18 cellular contexts compared by ENCODE assay signal in genomic region chr9:38198140-38198539, GRCh38.
DNase-seq lines count a peak whose midpoint lies in the region; ATAC-seq, FAIRE-seq and TF ChIP-seq lines count a peak whose summit lies in the region.
"Had no signal": no experiment of that assay in that cellular context is flagged by ENCODE, and none has a peak within 500 bp of the region (broad histone marks: within the 10 kb centered on the region; RNA-seq: fewer than 3 reads in every experiment).

No MANE protein-coding gene starts in this region.

- H2BK5ac ChIP-seq in trophoblast cell (ENCODE audit: low read depth, low read length, poor library complexity) = no peak overlapping the region

- H3K27me3 ChIP-seq in SK-N-SH (ENCODE audit: insufficient read depth) (peaks cover 5% of the 10 kb centered on the region; the same call in 1 of the 2 replicates), K562 (ENCODE audit: control insufficient read depth in 2 of 2, insufficient read depth in 2 of 2, low read length in 2 of 2) (peaks cover 0 to 29% of the 10 kb centered on the region in 2 experiments; a peak in 2 of 5 replicates), trophoblast cell (ENCODE audit: insufficient read depth, low read length) (no peaks in the 10 kb centered on the region)

- BruUV-seq in K562 (replicated peaks; lab: Mats Ljungman, UMichigan) = no TSS peak

- 64% methylated on average over 6 of the region's 6 CpGs for WGBS in SK-N-SH (ENCODE audit: low lambda C conversion rate)
- WGBS in K562 (ENCODE audit: insufficient coverage, low coverage, missing lambda C conversion rate) = 12% methylated on average over 6 of the region's 6 CpGs
- whole genome bisulfite sequencing in trophoblast cell (ENCODE audit: extremely low coverage, insufficient coverage, insufficient read length) = no CpG with 5 or more reads among the region's 6 CpGs

- no peaks in the 10 kb centered on the region for H3F3A ChIP-seq in SK-N-SH (replicated peaks; ENCODE audit: insufficient read depth)

- H3K9me1 ChIP-seq in K562 (ENCODE audit: control insufficient read depth, insufficient read depth, low read length) = no peaks in the 10 kb centered on the region

- DNase-seq in SK-N-SH (no peak), K562 (ENCODE audit: extremely low read depth in 1 of 4, low spot score in 3 of 4) (no peak), trophoblast cell (no peak), COLO668 (lab: John Stamatoyannopoulos, UW; ENCODE audit: unreplicated experiment) (no peak), NK-92 (lab: John Stamatoyannopoulos, UW; ENCODE audit: unreplicated experiment) (no peak)
- DNase-seq: C1 segment of cervical spinal cord; Caco-2; CD4-positive, alpha-beta memory T cell; DMS153; DND-41; GOT3 had no signal

- H3K9me2 ChIP-seq in SK-N-SH = no peaks in the 10 kb centered on the region

- no peak overlapping the region for H4K91ac ChIP-seq in trophoblast cell (ENCODE audit: low read depth, low read length)

- H3K36me3 ChIP-seq in SK-N-SH (replicated peaks in 1 of 2; ENCODE audit: control insufficient read depth in 1 of 2, insufficient read depth in 2 of 2, low read length in 1 of 2) = no peaks in the 10 kb centered on the region
- no peaks in the 10 kb centered on the region for H3K36me3 ChIP-seq in K562 (ENCODE audit: control insufficient read depth, insufficient read depth, low read length)
- H3K36me3 ChIP-seq in trophoblast cell (ENCODE audit: control insufficient read depth in 1 of 2, insufficient read depth in 2 of 2, low read length in 2 of 2) = no peaks in the 10 kb centered on the region
- H3K36me3 ChIP-seq: HAP-1 had no signal

- no peak overlapping the region for H3K18ac ChIP-seq in trophoblast cell (ENCODE audit: low read length)

- H4K12ac ChIP-seq in trophoblast cell (ENCODE audit: low read depth, low read length) = no peak overlapping the region

- no peak for ATAC-seq in SK-N-SH treated with all-trans-retinoic acid at 6 μM for 48 hours
- ATAC-seq in K562 = no peak

- H2BK120ac ChIP-seq in trophoblast cell (ENCODE audit: insufficient read depth, low read length, poor library complexity) = peak overlapping the region; percentile 81

- H3K14ac ChIP-seq in trophoblast cell (ENCODE audit: low read length) = no peak overlapping the region

- H3K4me1 ChIP-seq in SK-N-SH (ENCODE audit: control insufficient read depth in 1 of 2, insufficient read depth in 2 of 2, low read depth in 1 of 2, low read length in 1 of 2) (peaks cover 0 to 6% of the 10 kb centered on the region in 2 experiments; a peak in 1 of 4 replicates), K562 (replicated peaks in 1 of 2; ENCODE audit: control insufficient read depth in 2 of 2, insufficient read depth in 2 of 2, low read length in 2 of 2) (no peaks in the 10 kb centered on the region; a peak in 2 of 5 replicates), trophoblast cell (ENCODE audit: control insufficient read depth in 1 of 2, insufficient read depth in 2 of 2, low read length in 2 of 2) (peaks cover 23 to 30% of the 10 kb centered on the region in 2 experiments)
- H3K4me1 ChIP-seq: HAP-1 had no signal

- H3K9me3 ChIP-seq in SK-N-SH = no peaks in the 10 kb centered on the region
- H3K9me3 ChIP-seq in K562 (replicated peaks; ENCODE audit: control insufficient read depth, insufficient read depth, low read depth, low read length) = no peaks in the 10 kb centered on the region
- no peaks in the 10 kb centered on the region for H3K9me3 ChIP-seq in trophoblast cell (ENCODE audit: insufficient read depth, low read depth, low read length)
- H3K9me3 ChIP-seq: Caco-2, HAP-1 had no signal

- H2AFZ ChIP-seq in SK-N-SH (ENCODE audit: low read depth) = no peak overlapping the region
- H2AFZ ChIP-seq in K562 (ENCODE audit: low read depth, low read length) = no peak overlapping the region
- H2AFZ ChIP-seq in trophoblast cell (ENCODE audit: insufficient read depth, low read length, poor library complexity) = no peak overlapping the region

- POLR2A ChIA-PET in SK-N-SH (lab: Yijun Ruan, JAX) = no interaction called here
- POLR2A ChIA-PET in K562 (lab: Yijun Ruan, JAX) = interaction anchor here (0.6 to 1.2 kb wide), 2 partner anchors 34 to 733 kb away, joined by 3 read pairs; partner anchors contain the start of gene ZBTB5

- in situ Hi-C loops in K562 (cut with MboI) = no loop called here

- H2BK12ac ChIP-seq in trophoblast cell (ENCODE audit: low read length) = no peak overlapping the region

- TF ChIP-seq EP300 in SK-N-SH (IDR thresholded peaks at IDR 0.05; ENCODE audit: borderline replicate concordance in 1 of 2, low read depth in 1 of 2, low read length in 1 of 2) (no peak), K562 (IDR thresholded peaks at IDR 0.05; ENCODE audit: low read length) (no peak)

- H3K27ac ChIP-seq in SK-N-SH (ENCODE audit: low read depth in 2 of 2, low read length in 1 of 2) = no peak overlapping the region
- no peak overlapping the region for H3K27ac ChIP-seq in K562 (ENCODE audit: extremely low read depth, low read depth, low read length)
- no peak overlapping the region for H3K27ac ChIP-seq in trophoblast cell (ENCODE audit: low read depth, low read length)
- H3K27ac ChIP-seq: 22Rv1 had no signal

- H2AK5ac ChIP-seq in trophoblast cell (ENCODE audit: low read length) = no peak overlapping the region

- no peak for TF ChIP-seq RAD21 in SK-N-SH (IDR thresholded peaks at IDR 0.05; ENCODE audit: low read length)
- no peak for TF ChIP-seq RAD21 in K562 (CRISPR knock-in tag; conservative IDR thresholded peaks at IDR 0.05 in 1 of 2, IDR thresholded peaks at IDR 0.05 in 1 of 2)

- TF ChIP-seq POLR2A in K562 (conservative IDR thresholded peaks at IDR 0.05) = no peak

- no peak overlapping the region for H4K8ac ChIP-seq in trophoblast cell (ENCODE audit: low read depth, low read length)

- no peak overlapping the region for H3K4ac ChIP-seq in trophoblast cell (ENCODE audit: low read depth, low read length)

- H3K4me3 ChIP-seq in SK-N-SH (ENCODE audit: low read depth in 2 of 2, low read length in 1 of 2) (no peak overlapping the region), K562 (no peak overlapping the region), trophoblast cell (ENCODE audit: low read depth, low read length) (no peak overlapping the region)
- H3K4me3 ChIP-seq: HAP-1 had no signal

- CTCF ChIA-PET in SK-N-SH (lab: Yijun Ruan, JAX) = interaction anchor here (1.0 to 1.2 kb wide), 2 partner anchors 37 to 110 kb away, joined by 3 to 4 read pairs; no protein-coding TSS in a partner anchor
- CTCF ChIA-PET in K562 (lab: Yijun Ruan, JAX; ENCODE audit: low intra/inter-chr PET ratio) = no interaction called here

- no peaks in the 10 kb centered on the region for H3K79me2 ChIP-seq in SK-N-SH (ENCODE audit: insufficient read depth)
- H3K79me2 ChIP-seq in K562 (ENCODE audit: control insufficient read depth, insufficient read depth, low read length) = no peaks in the 10 kb centered on the region
- no peaks in the 10 kb centered on the region for H3K79me2 ChIP-seq in trophoblast cell (ENCODE audit: control insufficient read depth, insufficient read depth, low read length, poor library complexity)

- FAIRE-seq in K562 (lab: Jason Lieb, UNC) = no peak
- FAIRE-seq: A204.1, G401.6, GM12892, H54 had no signal

- intact Hi-C loops in K562 (cut with micrococcal nuclease) = no loop called here

- H3K4me2 ChIP-seq in SK-N-SH (no peak overlapping the region), K562 (ENCODE audit: insufficient read depth, low read length) (no peak overlapping the region), trophoblast cell (ENCODE audit: low read length) (no peak overlapping the region)

- H3K79me1 ChIP-seq in trophoblast cell (ENCODE audit: low read length) = peaks cover 11% of the 10 kb centered on the region

- no peaks in the 10 kb centered on the region for H4K20me1 ChIP-seq in SK-N-SH (ENCODE audit: insufficient read depth)
- no peaks in the 10 kb centered on the region for H4K20me1 ChIP-seq in K562 (replicated peaks; ENCODE audit: control insufficient read depth, insufficient read depth, low read length)

- H3K9ac ChIP-seq in SK-N-SH (no peak overlapping the region), K562 (ENCODE audit: insufficient read depth in 1 of 2, low read depth in 2 of 2, low read length in 2 of 2) (no peak overlapping the region), trophoblast cell (ENCODE audit: low read length) (no peak overlapping the region)

- no peak overlapping the region for H3K23ac ChIP-seq in trophoblast cell (ENCODE audit: low read length)

- TF ChIP-seq CTCF in SK-N-SH (IDR thresholded peaks at IDR 0.05) (no peak), K562 (IDR thresholded peaks at IDR 0.05 in 2 of 3, conservative IDR thresholded peaks at IDR 0.05 in 1 of 3; ENCODE audit: insufficient read depth in 2 of 3, low read depth in 1 of 3, low read length in 3 of 3) (no peak)

TF ChIP-seq in SK-N-SH, 30 proteins besides CTCF, POLR2A, EP300 and RAD21 (continues in another document):
- TF ChIP-seq, protein P1, sequence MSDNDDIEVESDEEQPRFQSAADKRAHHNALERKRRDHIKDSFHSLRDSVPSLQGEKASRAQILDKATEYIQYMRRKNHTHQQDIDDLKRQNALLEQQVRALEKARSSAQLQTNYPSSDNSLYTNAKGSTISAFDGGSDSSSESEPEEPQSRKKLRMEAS (IDR thresholded peaks at IDR 0.05; ENCODE audit: low read depth) = no peak
- TF ChIP-seq GATA2 (CRISPR knock-in tag; IDR thresholded peaks at IDR 0.05) = no peak

TF ChIP-seq in K562, 482 proteins besides CTCF, POLR2A, EP300 and RAD21 (continues in another document):
- no peak for TF ChIP-seq ZNF41 (CRISPR knock-in tag; conservative IDR thresholded peaks at IDR 0.05)
- TF ChIP-seq ZNF75A (CRISPR knock-in tag; IDR thresholded peaks at IDR 0.05) = 0 out of 2 replicates have a peak, but pooled peaks have one; percentile 25
- TF ChIP-seq HOXB6 (CRISPR knock-in tag; IDR thresholded peaks at IDR 0.05; ENCODE audit: borderline replicate concordance) = no peak
- no peak for TF ChIP-seq ZNF212 (CRISPR knock-in tag; IDR thresholded peaks at IDR 0.05)
